In genomic region chr14:63276492-63277342, GRCh38 we compare ENCODE assay signal across 8 cellular contexts. TPM values are rescaled to one million over a fixed set of nuclear protein-coding genes. Genes with fewer than 3 reads are reported as not detected.
DNase-seq lines count a peak whose midpoint lies in the region; ATAC-seq and TF ChIP-seq lines count a peak whose summit lies in the region.

No MANE protein-coding gene starts in this region.

- H3K4me1 ChIP-seq in adrenal gland (replicated peaks in 1 of 2), result no peaks in the 10 kb centered on the region

- H3K27me3 ChIP-seq in adrenal gland, result no peaks in the 10 kb centered on the region

- intact Hi-C loops in Right ventricle myocardium inferior (cut with DNase I), result loop anchor here (1.0 to 10.0 kb wide), 2 partner anchors 102 to 1102 kb away; no protein-coding TSS in a partner anchor
- intact Hi-C loops in cardiac septum (cut with DNase I), result loop anchor here (2.0 kb wide), 1 partner anchor 102 kb away; no protein-coding TSS in a partner anchor
- intact Hi-C loops in adrenal gland (cut with DNase I), result loop anchor here (5.0 to 10.0 kb wide), 2 partner anchors 102 to 1114 kb away; no protein-coding TSS in a partner anchor

- no peak overlapping the region for H3K4me3 ChIP-seq in adrenal gland

- no peaks in the 10 kb centered on the region for H3K36me3 ChIP-seq in adrenal gland (replicated peaks in 1 of 2)

- TF ChIP-seq CTCF in adrenal gland (IDR thresholded peaks at IDR 0.05), result peak; percentile 54 to 92 (median 79)

- WGBS in adrenal gland, 4 donors, result 41 to 49% (median 46%) methylated on average over 5 of the region's 5 CpGs

- no peak overlapping the region for H3K27ac ChIP-seq in adrenal gland

- no peak for TF ChIP-seq POLR2A in adrenal gland (IDR thresholded peaks at IDR 0.05)

- H3K9me3 ChIP-seq in adrenal gland (replicated peaks in 1 of 3), result no peaks in the 10 kb centered on the region

- DNase-seq in Right ventricle myocardium inferior (ENCODE audit: missing footprints) (no peak), cardiac septum (ENCODE audit: low spot score) (no peak), NCI-H2171 (lab: John Stamatoyannopoulos, UW) (peak; percentile 70), adrenal gland (peak in 1 of 7 donors; percentile 4), hepatic stellate cell (ENCODE audit: low spot score) (peak; percentile 57), superior temporal gyrus (ENCODE audit: extremely low spot score) (peak; percentile 81)

- ATAC-seq in Right ventricle myocardium inferior (peak; percentile 13), HG02981 (IDR thresholded peaks at IDR 0.05; ENCODE audit: unreplicated experiment) (peak; percentile 72), HG02588 (IDR thresholded peaks at IDR 0.05; ENCODE audit: unreplicated experiment) (no peak)

RNA-seq across cellular contexts. Expression of gene GPHB5, which starts 42.0 kb away (rescaled TPM):
- total RNA-seq in Right ventricle myocardium inferior, result not detected
- not detected for total RNA-seq in cardiac septum
- total RNA-seq in adrenal gland, result not detected
- not detected for polyA plus RNA-seq in adrenal gland

Comparison
In these comparisons a context has a peak if more than half of its experiments do, and no peak if none do; other contexts are left out.
1. DNase-seq: peak in NCI-H2171 (single experiment), hepatic stellate cell (single experiment) and superior temporal gyrus (single experiment); none in Right ventricle myocardium inferior (single experiment) and cardiac septum (single experiment).